Comparison of ENCODE assay signal across 9 cellular contexts in genomic region chr14:57865450-57866198, GRCh38. TPM values are rescaled to one million over a fixed set of nuclear protein-coding genes. Genes with fewer than 3 reads are reported as not detected.
DNase-seq lines count a peak whose midpoint lies in the region; ATAC-seq and TF ChIP-seq lines count a peak whose summit lies in the region.
"Had no signal": no experiment of that assay in that cellular context is flagged by ENCODE, and none has a peak within 500 bp of the region (broad histone marks: within the 10 kb centered on the region; RNA-seq: fewer than 3 reads in every experiment).

Gene SLC35F4, minus strand, starts transcription at chr14:57866092.

- H3K4me3 ChIP-seq in DND-41 (ENCODE audit: low read depth in 1 of 2, low read length in 2 of 2) (no peak within 1 kb of the TSS), epithelial cell of esophagus (ENCODE audit: low read length) (no peak within 1 kb of the TSS), neuron (ENCODE audit: low read length) (peak within 1 kb of the TSS; percentile 29)

- no peaks in the 10 kb centered on the region for H3K4me1 Mint-ChIP-seq in stimulated activated effector memory CD8-positive, alpha-beta T cell treated with anti-CD3 and anti-CD28 coated beads, Interleukin-12 subunit alpha, Interleukin-12 subunit beta, amount 100 ng/mL, for 72 hours
- H3K4me1 Mint-ChIP-seq: activated B cell treated with CpG ODN at 0.5 μM for 24 hours had no signal

- H3K27ac Mint-ChIP-seq in stimulated activated effector memory CD8-positive, alpha-beta T cell treated with anti-CD3 and anti-CD28 coated beads, Interleukin-12 subunit alpha, Interleukin-12 subunit beta, amount 100 ng/mL, for 72 hours: no peak within 1 kb of the TSS
- H3K27ac Mint-ChIP-seq: activated B cell treated with CpG ODN at 0.5 μM for 24 hours had no signal

- H3K79me2 ChIP-seq in DND-41 (ENCODE audit: insufficient read depth, low read length): no peaks in the 10 kb centered on the region

- H3K9me3 ChIP-seq in DND-41 (ENCODE audit: insufficient read depth, low read length, severe bottlenecking) (no peaks in the 10 kb centered on the region), neuron (ENCODE audit: low read length) (no peaks in the 10 kb centered on the region)

- H3K4me1 ChIP-seq in DND-41 (ENCODE audit: insufficient read depth, low read length) (no peaks in the 10 kb centered on the region), neuron (ENCODE audit: insufficient read depth, low read length) (peaks cover 3% of the 10 kb centered on the region)

- H3K27ac ChIP-seq in DND-41 (ENCODE audit: low read length): no peak within 1 kb of the TSS

- H3K36me3 ChIP-seq in DND-41 (ENCODE audit: insufficient read depth, low read length): no peaks in the 10 kb centered on the region
- no peaks in the 10 kb centered on the region for H3K36me3 ChIP-seq in neuron (ENCODE audit: insufficient read depth, low read length)

- DNase-seq in DND-41 (peak; percentile 5), NCI-H1092 (lab: John Stamatoyannopoulos, UW) (peak; percentile 49), epithelial cell of esophagus (ENCODE audit: low read depth) (peak; percentile 10), SW480 (ENCODE audit: low spot score) (no peak), HT-29 (ENCODE audit: low spot score) (no peak)
- no peak for DNase-seq in stimulated activated effector memory CD8-positive, alpha-beta T cell treated with anti-CD3 and anti-CD28 coated beads, Interleukin-12 subunit alpha, Interleukin-12 subunit beta, amount 100 ng/mL, for 72 hours (ENCODE audit: low spot score in 2 of 2)
- DNase-seq: activated B cell treated with CpG ODN at 0.5 μM for 24 hours had no signal

- no peak within 1 kb of the TSS for H3K4me2 ChIP-seq in DND-41 (ENCODE audit: insufficient read depth, low read length)

- no peak for ATAC-seq in DND-41 (ENCODE audit: insufficient read depth, low read depth)
- ATAC-seq in stimulated activated effector memory CD8-positive, alpha-beta T cell treated with anti-CD3 and anti-CD28 coated beads, Interleukin-12 subunit alpha, Interleukin-12 subunit beta, amount 100 ng/mL, for 72 hours: no peak
- no peak for ATAC-seq in HG02571 (IDR thresholded peaks at IDR 0.05; ENCODE audit: unreplicated experiment)

- H3K9ac ChIP-seq in DND-41 (ENCODE audit: low read depth, low read length): no peak within 1 kb of the TSS

- no peaks in the 10 kb centered on the region for H3K9me3 Mint-ChIP-seq in stimulated activated effector memory CD8-positive, alpha-beta T cell treated with anti-CD3 and anti-CD28 coated beads, Interleukin-12 subunit alpha, Interleukin-12 subunit beta, amount 100 ng/mL, for 72 hours
- H3K9me3 Mint-ChIP-seq: activated B cell treated with CpG ODN at 0.5 μM for 24 hours had no signal

- no peaks in the 10 kb centered on the region for H3K36me3 Mint-ChIP-seq in stimulated activated effector memory CD8-positive, alpha-beta T cell treated with anti-CD3 and anti-CD28 coated beads, Interleukin-12 subunit alpha, Interleukin-12 subunit beta, amount 100 ng/mL, for 72 hours

- no peak within 1 kb of the TSS for H3K4me3 Mint-ChIP-seq in stimulated activated effector memory CD8-positive, alpha-beta T cell treated with anti-CD3 and anti-CD28 coated beads, Interleukin-12 subunit alpha, Interleukin-12 subunit beta, amount 100 ng/mL, for 72 hours
- H3K4me3 Mint-ChIP-seq: activated B cell treated with CpG ODN at 0.5 μM for 24 hours had no signal

- TF ChIP-seq CTCF in DND-41 (IDR thresholded peaks at IDR 0.05; ENCODE audit: borderline replicate concordance, extremely low read depth, low read length, poor library complexity, severe bottlenecking) (no peak), epithelial cell of esophagus (IDR thresholded peaks at IDR 0.05; ENCODE audit: insufficient read depth, low read depth, low read length, missing control alignments) (no peak)

- H4K20me1 ChIP-seq in DND-41 (ENCODE audit: insufficient read depth, low read length): no peaks in the 10 kb centered on the region

- no peaks in the 10 kb centered on the region for H3K27me3 ChIP-seq in DND-41 (ENCODE audit: insufficient read depth, low read length, poor library complexity)
- peaks cover 40% of the 10 kb centered on the region for H3K27me3 ChIP-seq in neuron (ENCODE audit: insufficient read depth, low read length)

- no peak within 1 kb of the TSS for H2AFZ ChIP-seq in DND-41 (ENCODE audit: low read depth, low read length)
- peak within 1 kb of the TSS; percentile 77 for H2AFZ ChIP-seq in neuron (ENCODE audit: low read depth, low read length)

RNA-seq across cellular contexts. Expression of gene SLC35F4, which starts in this region (rescaled TPM):
- not detected in 2 replicates for total RNA-seq in HT-29 (2014; rRNA removed; shearing (Covaris generic))
- total RNA-seq: activated B cell treated with CpG ODN at 0.5 μM for 24 hours had no signal

Comparison
In these comparisons a context has a peak if more than half of its experiments do, and no peak if none do; other contexts are left out.
1. DNase-seq: peak in DND-41 (single experiment), NCI-H1092 (single experiment) and epithelial cell of esophagus (single experiment); none in stimulated activated effector memory CD8-positive, alpha-beta T cell treated with anti-CD3 and anti-CD28 coated beads, Interleukin-12 subunit alpha, Interleukin-12 subunit beta, amount 100 ng/mL, for 72 hours (0 of 2), SW480 (single experiment) and HT-29 (single experiment).